In the genomic region with DNA sequence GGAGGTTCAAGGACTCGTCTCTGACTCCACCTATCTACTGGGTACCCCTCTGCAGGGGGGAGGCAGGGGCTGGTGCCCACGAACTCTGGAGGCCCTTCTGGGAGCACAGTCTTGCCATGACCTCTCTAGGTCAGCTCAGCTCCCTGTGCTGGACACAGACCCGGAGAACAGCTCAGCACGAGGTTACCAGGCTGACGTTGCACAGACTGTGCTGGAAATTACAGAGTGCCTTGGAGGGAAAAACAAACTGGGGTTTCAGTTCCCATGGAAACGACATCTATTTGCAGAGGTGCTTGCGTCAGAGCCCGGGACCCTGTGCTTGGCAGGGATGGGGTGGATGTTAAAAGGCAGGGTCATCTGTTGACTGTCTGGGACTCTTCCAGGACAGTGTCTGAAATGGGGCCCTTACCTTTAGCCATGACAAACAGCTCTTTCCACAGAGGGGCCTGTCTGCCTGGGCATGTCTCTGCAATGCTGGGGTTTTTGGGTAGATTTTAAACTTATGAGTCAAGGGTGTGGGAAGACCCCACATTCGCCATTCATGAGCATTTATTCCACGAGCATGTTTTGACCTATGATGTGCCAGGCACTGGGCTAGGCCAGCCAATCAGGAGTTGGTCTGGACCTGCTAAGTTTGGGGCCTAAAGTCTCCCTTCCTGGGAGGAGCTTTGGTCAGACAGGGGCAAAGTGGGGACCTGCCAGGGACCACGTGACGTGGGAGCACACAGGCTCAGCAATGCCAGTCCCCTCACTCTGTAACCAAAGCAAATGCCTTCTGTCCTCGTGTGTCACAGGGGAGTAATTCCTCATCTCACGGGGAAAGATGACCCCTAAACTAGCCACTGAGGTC, we compare ENCODE assay signal across 9 cellular contexts. TPM values are rescaled to one million over a fixed set of nuclear protein-coding genes. Genes with fewer than 3 reads are reported as not detected.
A peak's percentile ranks its signal among the peaks of the same experiment; 100 is the strongest.
DNase-seq lines count a peak whose midpoint lies in the region; ATAC-seq, FAIRE-seq and TF ChIP-seq lines count a peak whose summit lies in the region.
"Had no signal": no experiment of that assay in that cellular context is flagged by ENCODE, and none has a peak within 500 bp of the region (broad histone marks: within the 10 kb centered on the region; RNA-seq: fewer than 3 reads in every experiment).

No MANE protein-coding gene starts in this region.

- no peaks in the 10 kb centered on the region for H3K36me3 ChIP-seq in CD4-positive, alpha-beta memory T cell (ENCODE audit: insufficient read depth, low read length)
- H3K36me3 ChIP-seq in SK-N-SH (replicated peaks in 1 of 2; ENCODE audit: control insufficient read depth in 1 of 2, insufficient read depth in 2 of 2, low read length in 1 of 2) (no peaks in the 10 kb centered on the region), colonic mucosa (no peaks in the 10 kb centered on the region), thymus (ENCODE audit: control insufficient read depth, insufficient read depth) (no peaks in the 10 kb centered on the region)

- DNase-seq in CD4-positive, alpha-beta memory T cell: peak in 4 of 5 donors; percentile 37 to 82 (median 50)
- DNase-seq in H9 (peak; percentile 24), SK-N-SH (peak; percentile 88), colonic mucosa (peak; percentile 67), mesenteric fat pad (ENCODE audit: low spot score) (peak; percentile 94), urothelium cell line (ENCODE audit: low spot score) (no peak)

- H3K4me3 Mint-ChIP-seq in CD4-positive, alpha-beta memory T cell: peak overlapping the region in 6 of 8 donors; percentile 67 to 94 (median 88)
- no peak overlapping the region for H3K4me3 Mint-ChIP-seq in H9

- peaks cover 4% of the 10 kb centered on the region for H3F3A ChIP-seq in SK-N-SH (replicated peaks; ENCODE audit: insufficient read depth)

- H2BK20ac ChIP-seq in H9 (ENCODE audit: low read depth, low read length, poor library complexity, severe bottlenecking): no peak overlapping the region

- H2AK5ac ChIP-seq in H9 (ENCODE audit: insufficient read length, low read length): no peak overlapping the region

- intact Hi-C loops in CD4-positive, alpha-beta memory T cell (cut with micrococcal nuclease): no loop called here
- intact Hi-C loops in colonic mucosa (cut with DNase I): no loop called here

- H4K20me1 ChIP-seq in H9 (ENCODE audit: control insufficient read depth, insufficient read depth, insufficient read length) (no peaks in the 10 kb centered on the region), SK-N-SH (ENCODE audit: insufficient read depth) (no peaks in the 10 kb centered on the region)

- H3K4me2 ChIP-seq in H9 (ENCODE audit: insufficient read depth, insufficient read length, low read length) (no peak overlapping the region), SK-N-SH (no peak overlapping the region)

- no peaks in the 10 kb centered on the region for H3K9me3 ChIP-seq in CD4-positive, alpha-beta memory T cell (ENCODE audit: control insufficient read depth in 1 of 2, low read length in 2 of 2)
- H3K9me3 ChIP-seq in H9 (ENCODE audit: control insufficient read depth, low read depth, low read length) (no peaks in the 10 kb centered on the region), SK-N-SH (no peaks in the 10 kb centered on the region), colonic mucosa (no peaks in the 10 kb centered on the region), thymus (ENCODE audit: control insufficient read depth) (no peaks in the 10 kb centered on the region)

- no peak overlapping the region for H3K18ac ChIP-seq in H9 (ENCODE audit: insufficient read length, low read depth, low read length)

- peak in 1 of 2 experiments; percentile 91; a peak in 2 of 4 replicates for TF ChIP-seq EP300 in SK-N-SH (IDR thresholded peaks at IDR 0.05; ENCODE audit: borderline replicate concordance in 1 of 2, low read depth in 1 of 2, low read length in 1 of 2)

- H3K79me1 ChIP-seq in H9 (ENCODE audit: insufficient read depth, low read depth, low read length, poor library complexity, severe bottlenecking): no peaks in the 10 kb centered on the region

- H3K79me2 ChIP-seq in H9 (ENCODE audit: insufficient read depth, low read length): no peaks in the 10 kb centered on the region
- H3K79me2 ChIP-seq in SK-N-SH (ENCODE audit: insufficient read depth): no peaks in the 10 kb centered on the region

- POLR2A ChIA-PET in CD4-positive, alpha-beta memory T cell (lab: Charles Lee; ENCODE audit: partially characterized antibody): interaction anchor here (0.7 to 28.0 kb wide), 7 partner anchors 9 to 220 kb away, joined by 3 to 1088 read pairs (median 4); partner anchors contain the start of genes CCR7 and TOP2A
- POLR2A ChIA-PET in SK-N-SH (lab: Yijun Ruan, JAX): interaction anchor here (0.8 to 2.9 kb wide), 11 partner anchors 9 to 430 kb away, joined by 3 to 12 read pairs (median 4); partner anchors contain the start of genes RARA and TOP2A

- H2BK5ac ChIP-seq in H9 (ENCODE audit: insufficient read length, low read length): no peak overlapping the region

- H3K4me1 ChIP-seq in CD4-positive, alpha-beta memory T cell (ENCODE audit: insufficient read depth, low read length): peaks cover 90% of the 10 kb centered on the region
- H3K4me1 ChIP-seq in H9 (ENCODE audit: insufficient read depth, low read length) (no peaks in the 10 kb centered on the region; the same call in 1 of the 2 replicates), SK-N-SH (ENCODE audit: control insufficient read depth in 1 of 2, insufficient read depth in 2 of 2, low read depth in 1 of 2, low read length in 1 of 2) (peaks cover 8 to 79% of the 10 kb centered on the region in 2 experiments; a peak in 3 of 4 replicates), colonic mucosa (no peaks in the 10 kb centered on the region), thymus (ENCODE audit: control insufficient read depth, insufficient read depth, low read length) (peaks cover 71% of the 10 kb centered on the region)

- H2BK15ac ChIP-seq in H9 (ENCODE audit: low read depth, low read length): no peak overlapping the region

- WGBS in H9 (ENCODE audit: extremely low coverage, insufficient read length, low lambda C conversion rate): no CpG with 5 or more reads among the region's 14 CpGs
- WGBS in SK-N-SH (ENCODE audit: low lambda C conversion rate): 25% methylated on average over 12 of the region's 14 CpGs
- WGBS in thymus: 81% methylated on average over 14 of the region's 14 CpGs

- H4K5ac ChIP-seq in H9 (ENCODE audit: insufficient read length, low read depth, low read length): no peak overlapping the region

- H3K4me1 Mint-ChIP-seq in CD4-positive, alpha-beta memory T cell: peaks cover 60 to 91% (median 75%) of the 10 kb centered on the region in 4 donors
- peaks cover 14 to 36% of the 10 kb centered on the region in 2 experiments for H3K4me1 Mint-ChIP-seq in H9

- H3K27ac Mint-ChIP-seq in CD4-positive, alpha-beta memory T cell: peak overlapping the region; percentile 94 to 100 (median 99)
- H3K27ac Mint-ChIP-seq in H9: peak overlapping the region in 1 of 3 experiments; percentile 49; a peak in 2 of 7 replicates

- peaks cover 0 to 3% (median 0%) of the 10 kb centered on the region in 8 donors for H3K9me3 Mint-ChIP-seq in CD4-positive, alpha-beta memory T cell
- peaks cover 0 to 3% of the 10 kb centered on the region in 2 experiments; a peak in 1 of 5 replicates for H3K9me3 Mint-ChIP-seq in H9

- TF ChIP-seq CTCF in H9 (conservative IDR thresholded peaks at IDR 0.05): no peak
- no peak for TF ChIP-seq CTCF in SK-N-SH (IDR thresholded peaks at IDR 0.05)
- no peak for TF ChIP-seq CTCF in colonic mucosa (IDR thresholded peaks at IDR 0.05)

- H3K27ac ChIP-seq in CD4-positive, alpha-beta memory T cell (ENCODE audit: low read depth, low read length): peak overlapping the region; percentile 69
- H3K27ac ChIP-seq in H9 (ENCODE audit: insufficient read length, low read depth, low read length) (no peak overlapping the region), SK-N-SH (ENCODE audit: low read depth in 2 of 2, low read length in 1 of 2) (peak overlapping the region; percentile 63 to 96), colonic mucosa (peak overlapping the region; percentile 75), thymus (ENCODE audit: low read depth) (peak overlapping the region; percentile 96)
- H3K27ac ChIP-seq: HL-60 had no signal

- no peak overlapping the region for H3K56ac ChIP-seq in H9 (ENCODE audit: insufficient read length, low read depth, low read length)

- no peak overlapping the region for H3T11ph ChIP-seq in H9 (ENCODE audit: low read length)

- no peak overlapping the region for H3K4ac ChIP-seq in H9 (ENCODE audit: low read depth, low read length)

- ATAC-seq in HG02840 (IDR thresholded peaks at IDR 0.05; ENCODE audit: low FRiP score, unreplicated experiment): no peak

- peaks cover 0 to 7% of the 10 kb centered on the region in 2 donors for H3K36me3 Mint-ChIP-seq in CD4-positive, alpha-beta memory T cell
- no peaks in the 10 kb centered on the region for H3K36me3 Mint-ChIP-seq in H9 (ENCODE audit: insufficient read depth in 1 of 3, low read depth in 3 of 3)

- H2BK120ac ChIP-seq in H9 (ENCODE audit: low read depth, low read length, poor library complexity, severe bottlenecking): no peak overlapping the region

- H4K8ac ChIP-seq in H9 (replicated peaks; ENCODE audit: insufficient read length, low read depth, low read length): no peak overlapping the region

- H2BK12ac ChIP-seq in H9 (ENCODE audit: insufficient read length, low read depth, low read length): no peak overlapping the region

- H3K9me2 ChIP-seq in SK-N-SH: no peaks in the 10 kb centered on the region

- H3K14ac ChIP-seq in H9 (ENCODE audit: insufficient read depth, low read length): no peak overlapping the region

- H3K27me3 Mint-ChIP-seq in CD4-positive, alpha-beta memory T cell: peaks cover 0 to 4% of the 10 kb centered on the region in 2 donors
- H3K27me3 Mint-ChIP-seq in H9 (ENCODE audit: low read depth): peaks cover 3% of the 10 kb centered on the region; the same call in 1 of the 2 replicates

- no peak for FAIRE-seq in urothelium cell line (lab: Jason Lieb, UNC)

- TF ChIP-seq RAD21 in SK-N-SH (IDR thresholded peaks at IDR 0.05; ENCODE audit: low read length): no peak

- H3K23me2 ChIP-seq in H9 (ENCODE audit: insufficient read length, low read depth, low read length, poor library complexity, severe bottlenecking): no peaks in the 10 kb centered on the region

- H3K9ac ChIP-seq in H9 (ENCODE audit: extremely low read depth, insufficient read length, low read length) (no peak overlapping the region), SK-N-SH (no peak overlapping the region), colonic mucosa (ENCODE audit: low read depth in 2 of 2, low read length in 2 of 2) (peak overlapping the region; percentile 46 to 47)

- no peak overlapping the region for H3K4me3 ChIP-seq in CD4-positive, alpha-beta memory T cell (ENCODE audit: low read length in 2 of 2)
- H3K4me3 ChIP-seq in SK-N-SH (ENCODE audit: low read depth in 2 of 2, low read length in 1 of 2) (no peak overlapping the region), colonic mucosa (no peak overlapping the region), thymus (ENCODE audit: low read length) (no peak overlapping the region)

- H3K27me3 ChIP-seq in CD4-positive, alpha-beta memory T cell (ENCODE audit: insufficient read depth, low read length): no peaks in the 10 kb centered on the region
- no peaks in the 10 kb centered on the region for H3K27me3 ChIP-seq in H9 (ENCODE audit: insufficient read depth, low read length)
- H3K27me3 ChIP-seq in SK-N-SH (ENCODE audit: insufficient read depth): no peaks in the 10 kb centered on the region
- no peaks in the 10 kb centered on the region for H3K27me3 ChIP-seq in colonic mucosa
- H3K27me3 ChIP-seq in thymus (ENCODE audit: control insufficient read depth, insufficient read depth): no peaks in the 10 kb centered on the region

- H3K23ac ChIP-seq in H9 (ENCODE audit: insufficient read length, low read depth, low read length): no peak overlapping the region

- no peak overlapping the region for H4K91ac ChIP-seq in H9 (ENCODE audit: insufficient read length, low read depth, low read length)

- H2AFZ ChIP-seq in H9 (ENCODE audit: low read length) (no peak overlapping the region), SK-N-SH (ENCODE audit: low read depth) (0 out of 2 replicates have a peak overlapping the region, but pooled peaks have one; percentile 43)

- CTCF ChIA-PET in CD4-positive, alpha-beta memory T cell (lab: Charles Lee; ENCODE audit: partially characterized antibody): interaction anchor here (1.0 to 19.9 kb wide), 4 partner anchors 9 to 225 kb away, joined by 3 to 512 read pairs (median 6); partner anchors contain the start of gene CCR7
- CTCF ChIA-PET in SK-N-SH (lab: Yijun Ruan, JAX): interaction anchor here (1.0 to 16.8 kb wide), 8 partner anchors 10 to 225 kb away, joined by 3 to 381 read pairs (median 9); partner anchors contain the start of genes CCR7 and GJD3

RNA-seq across cellular contexts. Expression of gene CCR7, which starts 22.5 kb away (rescaled TPM):
- 100 to 1,000 TPM; 268 to 269 TPM for total RNA-seq in CD4-positive, alpha-beta memory T cell
- polyA plus RNA-seq in CD4-positive, alpha-beta memory T cell: 100 to 1,000 TPM; 436 to 502 TPM
- total RNA-seq in H9 (2021): 0.31 TPM in 1 of 2 replicates, not detected in the other
- polyA plus RNA-seq in SK-N-SH (2012; rRNA removed): not detected in 2 replicates
- polyA plus RNA-seq in SK-N-SH (2012; cell fraction: cytosol; rRNA removed): 0.03 and 0.05 TPM in 2 replicates
- 0.02 TPM in 1 of 2 replicates, not detected in the other for polyA plus RNA-seq in SK-N-SH (2012; cell fraction: nucleus; rRNA removed)
- total RNA-seq in colonic mucosa: 1 to 10 TPM in 1 of 2 donors, under 1 TPM in 1; 0.72 to 1.9 TPM
- total RNA-seq in mesenteric fat pad: 0.39 TPM
- polyA plus RNA-seq in thymus: 102 TPM

RNA-seq across cellular contexts. Expression of gene TNS4, which starts 41.4 kb away (rescaled TPM):
- 1 to 10 TPM in 1 of 2 experiments, under 1 TPM in 1; 0.25 to 1.8 TPM for total RNA-seq in CD4-positive, alpha-beta memory T cell
- under 1 TPM; 0.18 to 0.33 TPM for polyA plus RNA-seq in CD4-positive, alpha-beta memory T cell
- total RNA-seq in H9 (2021) (0.55 and 0.59 TPM in 2 replicates), colonic mucosa (10 to 100 TPM in 1 of 2 donors, 1 to 10 TPM in 1; 8.8 to 20.4 TPM), mesenteric fat pad (0.16 TPM)
- polyA plus RNA-seq in SK-N-SH (2012; rRNA removed) (not detected in 2 replicates), thymus (24.8 TPM)
- polyA plus RNA-seq in SK-N-SH (2012; cell fraction: cytosol; rRNA removed): 0.01 TPM in 1 of 2 replicates, not detected in the other
- polyA plus RNA-seq in SK-N-SH (2012; cell fraction: nucleus; rRNA removed): 0.02 TPM in 1 of 2 replicates, not detected in the other

Comparison
In these comparisons a context has a peak if more than half of its experiments do, and no peak if none do; other contexts are left out.
1. H3K4me3 Mint-ChIP-seq: peak in CD4-positive, alpha-beta memory T cell (6 of 8); none in H9 (0 of 2).
2. H3K9ac ChIP-seq: peak in colonic mucosa (2 of 2); none in H9 (single experiment) and SK-N-SH (single experiment).
3. RNA of gene CCR7, which starts 22.5 kb away (total RNA-seq): 268 to 269 TPM in CD4-positive, alpha-beta memory T cell; 0.72 to 1.9 TPM in colonic mucosa, 0.39 TPM in mesenteric fat pad (single experiment) and 0.31 TPM in H9; every median in the first group is over 10 times any median in the second.